Comparison of ENCODE assay signal across 22 cellular contexts in the genomic region with DNA sequence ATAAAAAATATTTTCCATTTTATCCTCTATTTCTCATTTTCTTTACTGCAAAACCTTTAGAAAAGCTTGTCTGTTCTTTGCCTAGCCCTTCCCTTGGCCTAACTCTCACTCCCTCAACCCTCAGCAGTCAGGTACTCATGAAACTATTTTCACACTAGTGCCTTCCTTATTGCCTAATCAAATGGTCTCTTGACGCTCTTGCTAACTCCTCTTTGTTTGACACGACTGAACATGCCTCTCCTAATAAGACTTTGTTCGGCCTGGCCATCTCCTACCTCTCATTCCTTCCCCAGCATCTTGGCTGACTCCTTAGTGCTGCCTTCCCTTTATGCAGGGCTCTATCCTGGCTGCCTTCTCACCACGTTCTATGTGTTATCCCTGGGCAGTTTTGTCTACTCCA. TPM values are rescaled to one million over a fixed set of nuclear protein-coding genes. Genes with fewer than 3 reads are reported as not detected.
DNase-seq lines count a peak whose midpoint lies in the region; ATAC-seq and TF ChIP-seq lines count a peak whose summit lies in the region.
"Had no signal": no experiment of that assay in that cellular context is flagged by ENCODE, and none has a peak within 500 bp of the region (broad histone marks: within the 10 kb centered on the region; RNA-seq: fewer than 3 reads in every experiment).

No MANE protein-coding gene starts in this region.

- H3K79me1 ChIP-seq in IMR-90 (ENCODE audit: low read depth in 1 of 2, low read length in 2 of 2): no peaks in the 10 kb centered on the region

- no peak overlapping the region for H2AFZ ChIP-seq in IMR-90 (replicated peaks; ENCODE audit: low read length, poor library complexity)
- peak overlapping the region; percentile 63 for H2AFZ ChIP-seq in mammary epithelial cell (ENCODE audit: low read depth, low read length)
- H2AFZ ChIP-seq in SK-N-SH (ENCODE audit: low read depth): no peak overlapping the region
- H2AFZ ChIP-seq: GM23338 had no signal

- CTCF ChIA-PET in IMR-90 (lab: Yijun Ruan, JAX) (no interaction called here), mammary epithelial cell (lab: Charles Lee; ENCODE audit: low non-redundant PET) (no interaction called here), SK-N-SH (lab: Yijun Ruan, JAX) (no interaction called here)

- H3K23ac ChIP-seq in IMR-90 (ENCODE audit: low read depth, low read length): no peak overlapping the region

- H3K9me1 ChIP-seq in IMR-90 (ENCODE audit: insufficient read depth, low read length): no peaks in the 10 kb centered on the region

- H2AK5ac ChIP-seq in IMR-90 (ENCODE audit: low read depth, low read length): no peak overlapping the region

- no peak overlapping the region for H2AK9ac ChIP-seq in IMR-90 (replicated peaks; ENCODE audit: low read depth, low read length, poor library complexity)

- no peak for TF ChIP-seq CTCF in IMR-90 (conservative IDR thresholded peaks at IDR 0.05; ENCODE audit: low read depth, low read length)
- no peak for TF ChIP-seq CTCF in mammary epithelial cell (conservative IDR thresholded peaks at IDR 0.05 in 1 of 2, IDR thresholded peaks at IDR 0.05 in 1 of 2; ENCODE audit: extremely low read depth in 1 of 2, insufficient read depth in 1 of 2, low read depth in 1 of 2, low read length in 2 of 2)
- TF ChIP-seq CTCF in left lung (IDR thresholded peaks at IDR 0.05): no peak
- no peak for TF ChIP-seq CTCF in SK-N-SH (IDR thresholded peaks at IDR 0.05)
- TF ChIP-seq CTCF in heart left ventricle (IDR thresholded peaks at IDR 0.05): no peak
- no peak for TF ChIP-seq CTCF in WERI-Rb-1 (IDR thresholded peaks at IDR 0.05; ENCODE audit: low read depth, low read length)

- H3K27me3 ChIP-seq in IMR-90 (ENCODE audit: control insufficient read depth, insufficient read depth, low read length): no peaks in the 10 kb centered on the region
- no peaks in the 10 kb centered on the region for H3K27me3 ChIP-seq in mammary epithelial cell (ENCODE audit: insufficient read depth, low read length)
- H3K27me3 ChIP-seq in left lung: no peaks in the 10 kb centered on the region
- H3K27me3 ChIP-seq in SK-N-SH (ENCODE audit: insufficient read depth): no peaks in the 10 kb centered on the region
- H3K27me3 ChIP-seq in SJCRH30: no peaks in the 10 kb centered on the region
- H3K27me3 ChIP-seq in heart left ventricle: peaks cover 0 to 3% (median 0%) of the 10 kb centered on the region in 9 donors
- no peaks in the 10 kb centered on the region for H3K27me3 ChIP-seq in WERI-Rb-1 (ENCODE audit: insufficient read depth, low read depth, severe bottlenecking)
- H3K27me3 ChIP-seq: BLaER1 had no signal

- H3F3A ChIP-seq in SK-N-SH (replicated peaks; ENCODE audit: insufficient read depth): no peaks in the 10 kb centered on the region

- H3K27ac ChIP-seq in IMR-90 (ENCODE audit: insufficient read depth, low read length): no peak overlapping the region
- peak overlapping the region; percentile 46 for H3K27ac ChIP-seq in mammary epithelial cell (ENCODE audit: insufficient read depth, low read depth, low read length)
- peak overlapping the region; percentile 62 for H3K27ac ChIP-seq in epithelial cell of prostate
- H3K27ac ChIP-seq in left lung: no peak overlapping the region
- H3K27ac ChIP-seq in SK-N-SH (ENCODE audit: low read depth in 2 of 2, low read length in 1 of 2): no peak overlapping the region
- no peak overlapping the region for H3K27ac ChIP-seq in SJCRH30
- no peak overlapping the region for H3K27ac ChIP-seq in heart left ventricle
- H3K27ac ChIP-seq in WERI-Rb-1: no peak overlapping the region
- H3K27ac ChIP-seq: BLaER1 had no signal

- no peak overlapping the region for H4K91ac ChIP-seq in IMR-90 (ENCODE audit: insufficient read depth, low read depth, low read length)

- dilution Hi-C loops in IMR-90 (cut with HindIII; ENCODE audit: low sequenced_read_pairs, unreplicated experiment): no loop called here
- dilution Hi-C loops in mammary epithelial cell (cut with HindIII; ENCODE audit: low sequenced_read_pairs): no loop called here

- no peaks in the 10 kb centered on the region for H4K20me1 ChIP-seq in IMR-90 (ENCODE audit: insufficient read depth, low read length)
- no peaks in the 10 kb centered on the region for H4K20me1 ChIP-seq in mammary epithelial cell (ENCODE audit: insufficient read depth, low read length)
- H4K20me1 ChIP-seq in SK-N-SH (ENCODE audit: insufficient read depth): no peaks in the 10 kb centered on the region
- H4K20me1 ChIP-seq: BLaER1 had no signal

- H3K9me2 ChIP-seq in SK-N-SH: no peaks in the 10 kb centered on the region

- H3K4me2 ChIP-seq in IMR-90 (ENCODE audit: low read depth, low read length) (no peak overlapping the region), mammary epithelial cell (ENCODE audit: insufficient read depth, low read depth, low read length) (peak overlapping the region; percentile 3), SK-N-SH (no peak overlapping the region)
- H3K4me2 ChIP-seq: BLaER1, GM23338 had no signal

- BruUV-seq in IMR-90 (replicated peaks; lab: Mats Ljungman, UMichigan) (no TSS peak), mammary epithelial cell (replicated peaks; lab: Mats Ljungman, UMichigan) (no TSS peak)

- H3K9me3 ChIP-seq in IMR-90 (ENCODE audit: control insufficient read depth, insufficient read depth, low read length) (no peaks in the 10 kb centered on the region), mammary epithelial cell (replicated peaks; ENCODE audit: insufficient read depth, low read length) (no peaks in the 10 kb centered on the region), left lung (no peaks in the 10 kb centered on the region), SK-N-SH (no peaks in the 10 kb centered on the region), SJCRH30 (replicated peaks) (no peaks in the 10 kb centered on the region), heart left ventricle (no peaks in the 10 kb centered on the region), WERI-Rb-1 (ENCODE audit: severe bottlenecking) (no peaks in the 10 kb centered on the region)
- H3K9me3 ChIP-seq: BLaER1 had no signal

- H3K79me2 ChIP-seq in mammary epithelial cell (ENCODE audit: insufficient read depth, low read length) (no peaks in the 10 kb centered on the region), SK-N-SH (ENCODE audit: insufficient read depth) (no peaks in the 10 kb centered on the region)

- no peak overlapping the region for H4K8ac ChIP-seq in IMR-90 (ENCODE audit: low read depth in 2 of 2, low read length in 2 of 2)

- H2BK20ac ChIP-seq in IMR-90 (ENCODE audit: low read depth, low read length): no peak overlapping the region

- 76% methylated on average over 4 of the region's 4 CpGs; no CpG with 5 or more reads in 1 of the 2 experiments for WGBS in IMR-90 (ENCODE audit: extremely low coverage in 2 of 2, insufficient read length in 1 of 2), 2 experiments
- 21% methylated on average over 4 of the region's 4 CpGs for WGBS in mammary epithelial cell (ENCODE audit: low coverage, missing lambda C conversion rate)
- 2% methylated on average over 4 of the region's 4 CpGs for WGBS in SK-N-SH (ENCODE audit: low lambda C conversion rate)
- WGBS in heart left ventricle, 4 donors: 72 to 84% (median 77%) methylated on average over 4 of the region's 4 CpGs

- no peak overlapping the region for H4K5ac ChIP-seq in IMR-90 (ENCODE audit: low read depth, low read length)

- no peak overlapping the region for H2BK5ac ChIP-seq in IMR-90 (ENCODE audit: low read depth, low read length, poor library complexity, severe bottlenecking)

- TF ChIP-seq POLR2A in IMR-90 (IDR thresholded peaks at IDR 0.05; ENCODE audit: low read depth, low read length): no peak
- TF ChIP-seq POLR2A in heart left ventricle (IDR thresholded peaks at IDR 0.05): no peak

- no peaks in the 10 kb centered on the region for H3K36me3 ChIP-seq in IMR-90 (ENCODE audit: control insufficient read depth, insufficient read depth, low read length)
- no peaks in the 10 kb centered on the region for H3K36me3 ChIP-seq in mammary epithelial cell (ENCODE audit: insufficient read depth, low read length)
- no peaks in the 10 kb centered on the region for H3K36me3 ChIP-seq in left lung
- H3K36me3 ChIP-seq in SK-N-SH (replicated peaks in 1 of 2; ENCODE audit: control insufficient read depth in 1 of 2, insufficient read depth in 2 of 2, low read length in 1 of 2): no peaks in the 10 kb centered on the region
- H3K36me3 ChIP-seq in SJCRH30: no peaks in the 10 kb centered on the region
- H3K36me3 ChIP-seq in heart left ventricle: no peaks in the 10 kb centered on the region
- H3K36me3 ChIP-seq in WERI-Rb-1: no peaks in the 10 kb centered on the region
- H3K36me3 ChIP-seq: BLaER1 had no signal

- H3K9ac ChIP-seq in IMR-90 (ENCODE audit: low read depth, low read length): no peak overlapping the region
- H3K9ac ChIP-seq in mammary epithelial cell (ENCODE audit: insufficient read depth, low read length): no peak overlapping the region
- H3K9ac ChIP-seq in SK-N-SH: no peak overlapping the region
- H3K9ac ChIP-seq: BLaER1 had no signal

- no peak for TF ChIP-seq EP300 in SK-N-SH (IDR thresholded peaks at IDR 0.05; ENCODE audit: borderline replicate concordance in 1 of 2, low read depth in 1 of 2, low read length in 1 of 2)

- H2BK15ac ChIP-seq in IMR-90 (ENCODE audit: low read depth, low read length): no peak overlapping the region

- POLR2A ChIA-PET in IMR-90 (lab: Charles Lee; ENCODE audit: unreplicated experiment) (no interaction called here), SK-N-SH (lab: Yijun Ruan, JAX) (no interaction called here)

- H3K56ac ChIP-seq in IMR-90 (ENCODE audit: extremely low read depth, insufficient read depth, low read length): no peak overlapping the region

- ATAC-seq in IMR-90 (ENCODE audit: low read depth): no peak
- ATAC-seq in left lung: peak; percentile 90
- no peak for ATAC-seq in heart left ventricle
- ATAC-seq: GM23338, HCT116, HepG2 had no signal

- intact Hi-C loops in IMR-90 (cut with micrococcal nuclease): no loop called here
- intact Hi-C loops in mammary epithelial cell (cut with micrococcal nuclease): no loop called here
- intact Hi-C loops in left lung (cut with DNase I): no loop called here
- intact Hi-C loops in heart left ventricle (cut with DNase I): no loop called here

- TF ChIP-seq RAD21 in IMR-90 (IDR thresholded peaks at IDR 0.05; ENCODE audit: low read length) (no peak), SK-N-SH (IDR thresholded peaks at IDR 0.05; ENCODE audit: low read length) (no peak)

- H2BK120ac ChIP-seq in IMR-90 (ENCODE audit: low read depth, low read length): no peak overlapping the region

- no peak overlapping the region for H3K4ac ChIP-seq in IMR-90 (ENCODE audit: low read depth, low read length)

- DNase-seq in IMR-90 (no peak), mammary epithelial cell (peak; percentile 89), epithelial cell of prostate (ENCODE audit: low read depth, low spot score) (peak; percentile 80), left lung (no peak), SK-N-SH (no peak), SJCRH30 (no peak), heart left ventricle (no peak), WERI-Rb-1 (no peak)
- DNase-seq: 8988T; CD4-positive, alpha-beta memory T cell; DMS153; DMS79; GDM1; H7; HFFc6 had no signal

- H3K4me1 ChIP-seq in IMR-90 (ENCODE audit: control insufficient read depth, insufficient read depth, low read length): no peaks in the 10 kb centered on the region
- H3K4me1 ChIP-seq in mammary epithelial cell (ENCODE audit: insufficient read depth, low read length): peaks cover 17% of the 10 kb centered on the region
- H3K4me1 ChIP-seq in left lung: no peaks in the 10 kb centered on the region
- no peaks in the 10 kb centered on the region for H3K4me1 ChIP-seq in SK-N-SH (ENCODE audit: control insufficient read depth in 1 of 2, insufficient read depth in 2 of 2, low read depth in 1 of 2, low read length in 1 of 2)
- no peaks in the 10 kb centered on the region for H3K4me1 ChIP-seq in SJCRH30
- no peaks in the 10 kb centered on the region for H3K4me1 ChIP-seq in heart left ventricle
- H3K4me1 ChIP-seq: BLaER1 had no signal

- H3K18ac ChIP-seq in IMR-90 (ENCODE audit: low read depth, low read length): no peak overlapping the region

- H3K14ac ChIP-seq in IMR-90 (replicated peaks; ENCODE audit: low read depth, low read length): no peak overlapping the region

- in situ Hi-C loops in IMR-90 (cut with MboI; ENCODE audit: low sequenced_read_pairs) (no loop called here), mammary epithelial cell (cut with MboI; ENCODE audit: low sequenced_read_pairs in 2 of 2) (no loop called here)

- H3K4me3 ChIP-seq in IMR-90 (ENCODE audit: insufficient read depth, low read depth, low read length) (no peak overlapping the region), mammary epithelial cell (replicated peaks in 1 of 3; ENCODE audit: insufficient read depth in 1 of 3, low read depth in 2 of 3, low read length in 3 of 3) (no peak overlapping the region), left lung (no peak overlapping the region), SK-N-SH (ENCODE audit: low read depth in 2 of 2, low read length in 1 of 2) (no peak overlapping the region), SJCRH30 (no peak overlapping the region), heart left ventricle (no peak overlapping the region), WERI-Rb-1 (ENCODE audit: low read depth, low read length) (no peak overlapping the region)
- H3K4me3 ChIP-seq: BLaER1, GM23338 had no signal

RNA-seq across cellular contexts. Expression of a gene that starts 11.1 kb away (rescaled TPM):
- under 0.01 TPM in 2 replicates for total RNA-seq in IMR-90 (2012; rRNA removed)
- 0.03 TPM in 1 of 2 replicates, not detected in the other for polyA plus RNA-seq in IMR-90 (2012; rRNA removed)
- 0.01 TPM in 1 of 2 replicates, not detected in the other for polyA plus RNA-seq in IMR-90 (2012; cell fraction: cytosol; rRNA removed)
- not detected in 2 replicates for polyA plus RNA-seq in IMR-90 (2012; cell fraction: nucleus; rRNA removed; ENCODE audit: low replicate concordance)
- total RNA-seq in mammary epithelial cell: 10 to 100 TPM; 16.6 to 22.2 TPM
- polyA plus RNA-seq in mammary epithelial cell: 9.9 TPM
- polyA minus RNA-seq in mammary epithelial cell: 24.1 TPM
- 1 to 10 TPM in 1 of 2 donors, under 1 TPM in 1; 0.89 to 1.5 TPM for total RNA-seq in left lung
- not detected in 2 replicates for polyA plus RNA-seq in SK-N-SH (2012; rRNA removed)
- polyA plus RNA-seq in SK-N-SH (2012; cell fraction: cytosol; rRNA removed): not detected in 2 replicates
- not detected in 2 replicates for polyA plus RNA-seq in SK-N-SH (2012; cell fraction: nucleus; rRNA removed)
- total RNA-seq in SJCRH30 (2014; rRNA removed; shearing (Covaris generic)): not detected in 2 replicates
- total RNA-seq in heart left ventricle: under 1 TPM in 2 of 9 donors, not detected in 7; 0.33 to 0.86 TPM
- polyA plus RNA-seq in heart left ventricle: not detected
- total RNA-seq: CD4-positive, alpha-beta memory T cell; HepG2; HFFc6 had no signal
- polyA plus RNA-seq: AG04450; CD14-positive monocyte; CD4-positive, alpha-beta memory T cell had no signal

RNA-seq across cellular contexts. Expression of a gene that starts 48.4 kb away (rescaled TPM):
- not detected in 2 replicates for total RNA-seq in IMR-90 (2012; rRNA removed)
- not detected in 2 replicates for polyA plus RNA-seq in IMR-90 (2012; rRNA removed)
- not detected in 2 replicates for polyA plus RNA-seq in IMR-90 (2012; cell fraction: cytosol; rRNA removed)
- polyA plus RNA-seq in IMR-90 (2012; cell fraction: nucleus; rRNA removed; ENCODE audit: low replicate concordance): not detected in 2 replicates
- total RNA-seq in mammary epithelial cell: under 1 TPM; 0.50 to 0.96 TPM
- 0.03 TPM for polyA plus RNA-seq in mammary epithelial cell
- not detected for polyA minus RNA-seq in mammary epithelial cell
- total RNA-seq in left lung: not detected
- not detected in 2 replicates for polyA plus RNA-seq in SK-N-SH (2012; rRNA removed)
- not detected in 2 replicates for polyA plus RNA-seq in SK-N-SH (2012; cell fraction: cytosol; rRNA removed)
- not detected in 2 replicates for polyA plus RNA-seq in SK-N-SH (2012; cell fraction: nucleus; rRNA removed)
- not detected in 2 replicates for total RNA-seq in SJCRH30 (2014; rRNA removed; shearing (Covaris generic))
- under 1 TPM in 2 of 9 donors, not detected in 7; 0.23 to 0.36 TPM for total RNA-seq in heart left ventricle
- not detected for polyA plus RNA-seq in heart left ventricle
- total RNA-seq: CD4-positive, alpha-beta memory T cell; Daoy; HepG2; HFFc6 had no signal
- polyA plus RNA-seq: AG04450; CD14-positive monocyte; CD4-positive, alpha-beta memory T cell; HepG2 had no signal

Comparison
In these comparisons a context has a peak if more than half of its experiments do, and no peak if none do; other contexts are left out.
1. DNase-seq: peak in mammary epithelial cell (single experiment) and epithelial cell of prostate (single experiment); none in IMR-90 (single experiment), left lung (0 of 2), SK-N-SH (single experiment), SJCRH30 (0 of 2), heart left ventricle (0 of 5) and WERI-Rb-1 (single experiment).
2. H3K27ac ChIP-seq: peak in mammary epithelial cell (single experiment) and epithelial cell of prostate (single experiment); none in IMR-90 (single experiment), left lung (0 of 2), SK-N-SH (0 of 2), SJCRH30 (single experiment), heart left ventricle (0 of 12) and WERI-Rb-1 (single experiment).
3. RNA of a gene that starts 11.1 kb away (total RNA-seq): 16.6 to 22.2 TPM in mammary epithelial cell; 0.89 to 1.5 TPM in left lung, under 0.01 TPM in IMR-90, not detected in SJCRH30 and 0.33 to 0.86 TPM in heart left ventricle; every median in the first group is over 4 times any median in the second.